In genomic region chr3:191005790-191006189, GRCh38 we compare ENCODE assay signal across 14 cellular contexts.
DNase-seq lines count a peak whose midpoint lies in the region; ATAC-seq and TF ChIP-seq lines count a peak whose summit lies in the region.
"Had no signal": no experiment of that assay in that cellular context is flagged by ENCODE, and none has a peak within 500 bp of the region (broad histone marks: within the 10 kb centered on the region; RNA-seq: fewer than 3 reads in every experiment).

No MANE protein-coding gene starts in this region.

- no peaks in the 10 kb centered on the region for H3K27me3 ChIP-seq in body of pancreas
- H3K27me3 ChIP-seq: brain microvascular endothelial cell had no signal

- H3K9me3 ChIP-seq in body of pancreas = no peaks in the 10 kb centered on the region
- H3K9me3 ChIP-seq in mucosa of descending colon = no peaks in the 10 kb centered on the region
- H3K9me3 ChIP-seq: psoas muscle had no signal

- DNase-seq in GM10248 (ENCODE audit: extremely low spot score) (peak; percentile 6), iPS DF 4.7 (ENCODE audit: extremely low read depth, low spot score) (peak; percentile 30), SW480 (ENCODE audit: low spot score) (no peak), body of pancreas (no peak), middle frontal gyrus (ENCODE audit: extremely low spot score, low spot score) (no peak), mucosa of descending colon (no peak)
- DNase-seq: activated CD4-positive, alpha-beta T cell treated with anti-CD3 and anti-CD28 coated beads, Interleukin-2, amount 10 ng/mL, durations not matched to agents 7 days and 5 days; brain microvascular endothelial cell; glutamatergic neuron; OCI-M1; psoas muscle; stimulated activated naive B cell treated with anti-CD40 and anti-IgM and Interleukin-4, amounts not matched to agents 10 μg/mL and 1 μg/mL and 100 μg/mL, for 72 hours had no signal

- TF ChIP-seq POLR2A in body of pancreas (IDR thresholded peaks at IDR 0.05) = no peak

- intact Hi-C loops in body of pancreas (cut with DNase I) (no loop called here), mucosa of descending colon (cut with DNase I, micrococcal nuclease) (no loop called here)

- H3K4me3 ChIP-seq in body of pancreas (no peak overlapping the region), mucosa of descending colon (no peak overlapping the region)
- H3K4me3 ChIP-seq: psoas muscle had no signal

- H3K36me3 ChIP-seq in body of pancreas (replicated peaks in 1 of 2; ENCODE audit: insufficient read depth in 1 of 2, low read depth in 2 of 2) (no peaks in the 10 kb centered on the region), mucosa of descending colon (ENCODE audit: low read depth) (no peaks in the 10 kb centered on the region)
- H3K36me3 ChIP-seq: brain microvascular endothelial cell had no signal

- H3K27ac ChIP-seq in body of pancreas = no peak overlapping the region
- H3K27ac ChIP-seq: brain microvascular endothelial cell, psoas muscle had no signal

- H3K4me1 ChIP-seq in body of pancreas (no peaks in the 10 kb centered on the region), mucosa of descending colon (ENCODE audit: low read depth) (no peaks in the 10 kb centered on the region)
- H3K4me1 ChIP-seq: psoas muscle had no signal

- POLR2A ChIA-PET in GM10248 (lab: Yijun Ruan, JAX) = no interaction called here

- TF ChIP-seq CTCF in GM10248 (IDR thresholded peaks at IDR 0.05; ENCODE audit: control extremely low read depth, extremely low read depth, low read depth, missing control alignments) (no peak), body of pancreas (IDR thresholded peaks at IDR 0.05) (no peak), mucosa of descending colon (IDR thresholded peaks at IDR 0.05) (no peak)

- CTCF ChIA-PET in GM10248 (lab: Yijun Ruan, JAX) = no interaction called here

- WGBS in body of pancreas, 2 donors = 54 to 55% methylated on average over 3 of the region's 3 CpGs

- ATAC-seq in GM21717 (IDR thresholded peaks at IDR 0.05; ENCODE audit: unreplicated experiment) (peak; percentile 90), HG03442 (IDR thresholded peaks at IDR 0.05; ENCODE audit: unreplicated experiment) (peak; percentile 82), body of pancreas (no peak), mucosa of descending colon (no peak)
- ATAC-seq: stimulated activated naive B cell treated with anti-CD40 and anti-IgM and Interleukin-4, amounts not matched to agents 10 μg/mL and 1 μg/mL and 100 μg/mL, for 72 hours had no signal

Comparison
In these comparisons a context has a peak if more than half of its experiments do, and no peak if none do; other contexts are left out.
1. DNase-seq: peak in GM10248 (single experiment) and iPS DF 4.7 (single experiment); none in SW480 (single experiment), body of pancreas (0 of 4), middle frontal gyrus (single experiment) and mucosa of descending colon (0 of 3).
2. ATAC-seq: peak in GM21717 (single experiment) and HG03442 (single experiment); none in body of pancreas (single experiment) and mucosa of descending colon (single experiment).